In the genomic region with DNA sequence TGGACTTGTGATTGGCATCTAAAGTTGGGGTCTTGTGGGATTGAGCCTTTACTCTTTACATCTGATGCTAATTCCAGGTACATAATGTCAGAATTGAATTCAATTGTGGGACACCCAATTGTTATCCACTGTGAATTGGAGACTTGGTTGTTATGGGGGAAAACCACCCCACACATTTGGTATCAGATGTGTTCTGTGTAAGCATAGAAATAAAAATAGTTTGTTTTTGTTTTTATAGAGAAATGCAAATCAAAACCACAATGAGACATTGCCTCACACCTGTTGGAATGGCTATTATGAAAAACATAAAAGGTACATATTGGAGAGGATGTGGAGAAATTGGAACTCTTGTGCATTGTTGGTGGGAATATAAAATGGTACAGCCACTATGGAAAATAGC, we compare ENCODE assay signal across 18 cellular contexts. TPM values are rescaled to one million over a fixed set of nuclear protein-coding genes. Genes with fewer than 3 reads are reported as not detected.
DNase-seq lines count a peak whose midpoint lies in the region; ATAC-seq and TF ChIP-seq lines count a peak whose summit lies in the region.
"Had no signal": no experiment of that assay in that cellular context is flagged by ENCODE, and none has a peak within 500 bp of the region (broad histone marks: within the 10 kb centered on the region; RNA-seq: fewer than 3 reads in every experiment).

No MANE protein-coding gene starts in this region.

- ATAC-seq in GM19035 (IDR thresholded peaks at IDR 0.05; ENCODE audit: unreplicated experiment): peak; percentile 66
- peak; percentile 61 for ATAC-seq in HG02938 (IDR thresholded peaks at IDR 0.05; ENCODE audit: unreplicated experiment)
- ATAC-seq in HG03439 (IDR thresholded peaks at IDR 0.05; ENCODE audit: unreplicated experiment): peak; percentile 59
- ATAC-seq in activated CD8-positive, alpha-beta T cell treated with anti-CD3 and anti-CD28 coated beads for 36 hours: no peak

- TF ChIP-seq CTCF in activated CD8-positive, alpha-beta T cell treated with anti-CD3 and anti-CD28 coated beads for 36 hours (IDR thresholded peaks at IDR 0.05): no peak

- no peaks in the 10 kb centered on the region for H3K9me3 Mint-ChIP-seq in activated CD8-positive, alpha-beta T cell treated with anti-CD3 and anti-CD28 coated beads for 36 hours

- intact Hi-C loops in activated CD8-positive, alpha-beta T cell treated with anti-CD3 and anti-CD28 coated beads for 36 hours (cut with micrococcal nuclease): no loop called here

- H3K27me3 Mint-ChIP-seq in activated CD8-positive, alpha-beta T cell treated with anti-CD3 and anti-CD28 coated beads for 36 hours: peaks cover 5% of the 10 kb centered on the region

- POLR2A ChIA-PET in activated CD8-positive, alpha-beta T cell treated with anti-CD3 and anti-CD28 coated beads for 36 hours (lab: Charles Lee): no interaction called here

- DNase-seq in activated CD8-positive, alpha-beta T cell treated with anti-CD3 and anti-CD28 coated beads for 36 hours: no peak
- DNase-seq in MV-4-11 (lab: John Stamatoyannopoulos, UW) (no peak), cerebellar cortex (ENCODE audit: low spot score) (no peak)
- DNase-seq in activated effector memory CD4-positive, alpha-beta T cell treated with anti-CD3 and anti-CD28 coated beads, Interleukin-2, amount 50 U/mL, for 16 hours: no peak
- DNase-seq: DMS53; Kasumi-1; NCI-H187 treated with DMSO at 0.1 percent for 48 hours; NCI-H526 treated with DMSO at 0.1 percent for 48 hours; NK-92 treated with Interleukin-12 subunit alpha and Interleukin-12 subunit beta, amount 100 ng/mL, for 24 hours; RPMI8226; SIG-M5 had no signal

- H3K36me3 Mint-ChIP-seq in activated CD8-positive, alpha-beta T cell treated with anti-CD3 and anti-CD28 coated beads for 36 hours (ENCODE audit: low read depth): no peaks in the 10 kb centered on the region

- no peak overlapping the region for H3K27ac Mint-ChIP-seq in activated CD8-positive, alpha-beta T cell treated with anti-CD3 and anti-CD28 coated beads for 36 hours

- no peaks in the 10 kb centered on the region for H3K4me1 Mint-ChIP-seq in activated CD8-positive, alpha-beta T cell treated with anti-CD3 and anti-CD28 coated beads for 36 hours (ENCODE audit: low read depth)

- H3K4me3 Mint-ChIP-seq in activated CD8-positive, alpha-beta T cell treated with anti-CD3 and anti-CD28 coated beads for 36 hours: no peak overlapping the region

- CTCF ChIA-PET in activated CD8-positive, alpha-beta T cell treated with anti-CD3 and anti-CD28 coated beads for 36 hours (lab: Charles Lee): no interaction called here

RNA-seq across cellular contexts. Expression of a gene that starts 58.5 kb away (rescaled TPM):
- total RNA-seq in activated CD8-positive, alpha-beta T cell treated with anti-CD3 and anti-CD28 coated beads for 36 hours: not detected
- total RNA-seq: H1; HT-29; OCI-LY7; T-helper 1 cell treated with Interleukin-12 subunit alpha and Interleukin-12 subunit beta and Interleukin-4 antibody, amounts not matched to agents 30 ng/mL and 1 ng/mL, for 36 hours had no signal
